Comparison of ENCODE assay signal across 20 cellular contexts in the genomic region with DNA sequence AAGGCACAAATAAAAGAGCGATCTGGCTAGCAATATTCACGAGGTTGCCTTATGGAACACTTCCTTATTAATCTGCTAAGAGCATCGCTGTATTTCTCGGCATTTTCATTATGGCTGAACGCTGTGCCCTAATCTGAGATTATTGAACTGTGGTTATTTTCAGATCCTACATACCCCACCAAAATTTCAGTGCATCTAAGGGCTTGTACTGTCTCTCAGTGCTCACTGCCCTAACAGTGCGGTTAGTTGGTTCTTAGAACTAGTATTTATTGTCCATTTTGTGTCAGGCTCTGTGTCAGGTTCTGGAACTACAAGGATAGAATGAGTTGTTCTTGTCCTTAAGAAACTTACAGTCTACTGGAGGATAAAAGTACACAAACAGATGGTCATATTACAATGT. TPM values are rescaled to one million over a fixed set of nuclear protein-coding genes. Genes with fewer than 3 reads are reported as not detected.
"Had no signal": no experiment of that assay in that cellular context is flagged by ENCODE, and none has a peak within 500 bp of the region (broad histone marks: within the 10 kb centered on the region; RNA-seq: fewer than 3 reads in every experiment).

No MANE protein-coding gene starts in this region.

- H3K27me3 ChIP-seq: hepatocyte, pancreas, uterus had no signal

- FAIRE-seq: keratinocyte, pancreas had no signal

- H3K9me3 ChIP-seq: esophagus muscularis mucosa, pancreas, sigmoid colon, uterus had no signal

- DNase-seq: activated CD4-positive, alpha-beta T cell treated with anti-CD3 and anti-CD28 coated beads for 48 hours; activated naive CD4-positive, alpha-beta T cell treated with Interleukin-2 at 50 U/mL for 16 hours; anterior cingulate cortex; brain microvascular endothelial cell; effector CD4-positive, alpha-beta T cell; mammary epithelial cell; naive thymus-derived CD8-positive, alpha-beta T cell; pancreas; sigmoid colon; stimulated activated CD4-positive, alpha-beta T cell treated with anti-CD3 and anti-CD28 coated beads, Interleukin-1b, Interleukin-23, amount 100 ng/mL, for 48 hours; uterus had no signal

- H3K36me3 ChIP-seq: brain microvascular endothelial cell, esophagus muscularis mucosa, pancreas, sigmoid colon, uterus had no signal

- H3K27ac ChIP-seq: brain microvascular endothelial cell, coronary artery, esophagus muscularis mucosa, hepatocyte, sigmoid colon, uterus had no signal

- H3K9me3 Mint-ChIP-seq: activated T-helper 1 cell treated with anti-CD3 and anti-CD28 coated beads, Interleukin-12 subunit alpha, Interleukin-12 subunit beta, Interleukin-2, Interleukin-4 antibody, amounts not matched to agents 30 ng/mL and 10 ng/mL and 1 ng/mL, durations not matched to agents 14 hours and 24 hours and 36 hours; central memory CD8-positive, alpha-beta T cell; naive thymus-derived CD8-positive, alpha-beta T cell had no signal

- H3K4me3 ChIP-seq: coronary artery, esophagus muscularis mucosa, hepatocyte, pancreas, sigmoid colon, uterus had no signal

- H3K4me2 ChIP-seq: hepatocyte had no signal

- H2AFZ ChIP-seq: hepatocyte had no signal

- H3K27me3 Mint-ChIP-seq: naive thymus-derived CD8-positive, alpha-beta T cell had no signal

- H3K27ac Mint-ChIP-seq: activated T-helper 1 cell treated with anti-CD3 and anti-CD28 coated beads, Interleukin-12 subunit alpha, Interleukin-12 subunit beta, Interleukin-2, Interleukin-4 antibody, amounts not matched to agents 30 ng/mL and 10 ng/mL and 1 ng/mL, durations not matched to agents 14 hours and 24 hours and 36 hours; WTC11 had no signal

- H3K4me1 Mint-ChIP-seq: central memory CD8-positive, alpha-beta T cell had no signal

- ATAC-seq: left lobe of liver; naive thymus-derived CD8-positive, alpha-beta T cell; pancreas; WTC11 had no signal

- H3K4me3 Mint-ChIP-seq: activated T-helper 1 cell treated with anti-CD3 and anti-CD28 coated beads, Interleukin-12 subunit alpha, Interleukin-12 subunit beta, Interleukin-2, Interleukin-4 antibody, amounts not matched to agents 30 ng/mL and 10 ng/mL and 1 ng/mL, durations not matched to agents 14 hours and 24 hours and 36 hours; central memory CD8-positive, alpha-beta T cell; WTC11 had no signal

- H3K36me3 Mint-ChIP-seq: naive thymus-derived CD8-positive, alpha-beta T cell; WTC11 had no signal

- H3K79me2 ChIP-seq: hepatocyte had no signal

- H3K4me1 ChIP-seq: esophagus muscularis mucosa, sigmoid colon, uterus had no signal

RNA-seq across cellular contexts. Expression of gene FLT3, which starts 51.6 kb away (rescaled TPM):
- total RNA-seq: activated T-helper 1 cell treated with anti-CD3 and anti-CD28 coated beads, Interleukin-12 subunit alpha, Interleukin-12 subunit beta, Interleukin-2, Interleukin-4 antibody, amounts not matched to agents 30 ng/mL and 10 ng/mL and 1 ng/mL, durations not matched to agents 14 hours and 24 hours and 36 hours; glomerular endothelial cell; mammary epithelial cell had no signal
- polyA plus RNA-seq: keratinocyte; mammary epithelial cell; naive thymus-derived CD8-positive, alpha-beta T cell had no signal
